ENCODE assay signal across 17 cellular contexts in the genomic region with DNA sequence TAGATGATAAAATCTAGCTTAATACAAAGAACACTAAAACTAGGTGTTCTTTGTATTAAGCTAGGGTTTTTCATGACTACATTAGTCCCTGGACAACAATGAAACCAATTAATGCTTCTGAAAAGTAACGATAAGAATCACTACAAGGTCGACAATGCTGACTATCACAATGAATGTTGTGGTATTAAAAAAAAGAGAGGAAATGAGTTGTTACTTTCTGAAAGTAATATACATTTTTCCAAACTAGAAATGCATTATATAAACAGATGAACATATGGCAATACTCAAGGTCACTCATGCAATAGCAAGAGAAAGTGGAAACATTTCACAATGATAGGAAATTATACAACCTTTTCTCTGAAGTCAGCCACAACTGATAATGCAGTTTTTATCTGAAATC. TPM values are rescaled to one million over a fixed set of nuclear protein-coding genes. Genes with fewer than 3 reads are reported as not detected.
DNase-seq lines count a peak whose midpoint lies in the region; ATAC-seq, FAIRE-seq and TF ChIP-seq lines count a peak whose summit lies in the region.
"Had no signal": no experiment of that assay in that cellular context is flagged by ENCODE, and none has a peak within 500 bp of the region (broad histone marks: within the 10 kb centered on the region; RNA-seq: fewer than 3 reads in every experiment).

No MANE protein-coding gene starts in this region.

- no peak for TF ChIP-seq POLR2A in H1 (IDR thresholded peaks at IDR 0.05; ENCODE audit: control extremely low read depth in 1 of 2, low read depth in 2 of 2, low read length in 2 of 2)
- TF ChIP-seq POLR2A in Peyer's patch (IDR thresholded peaks at IDR 0.05): no peak

- no peaks in the 10 kb centered on the region for H3K79me2 ChIP-seq in H1 (ENCODE audit: control insufficient read depth in 1 of 2, insufficient read depth in 2 of 2, low read length in 2 of 2)

- no peak for TF ChIP-seq EP300 in H1 (IDR thresholded peaks at IDR 0.05; ENCODE audit: borderline replicate concordance in 1 of 2, low read depth in 2 of 2, low read length in 2 of 2)

- no peak overlapping the region for H4K5ac ChIP-seq in H1 (ENCODE audit: insufficient read length, low read depth, low read length)

- POLR2A ChIA-PET in T-cell (lab: Charles Lee) (interaction anchor here in 1 of 2 donors (0.6 kb wide), 1 partner anchor 19 kb away, joined by 4 read pairs; no protein-coding TSS in a partner anchor), H1 (lab: Charles Lee; ENCODE audit: partially characterized antibody) (interaction anchor here (1.6 kb wide), 1 partner anchor 9 kb away, joined by 3 read pairs; no protein-coding TSS in a partner anchor)

- intact Hi-C loops in activated naive CD4-positive, alpha-beta T cell treated with anti-CD3 and anti-CD28 coated beads for 36 hours (cut with micrococcal nuclease): loop anchor here (1.0 to 10.0 kb wide), 10 partner anchors 19 to 448 kb away; partner anchors contain the start of genes DPH5, S1PR1 and SLC30A7

- H2AFZ ChIP-seq in H1 (ENCODE audit: low read length): no peak overlapping the region

- WGBS in H1 (ENCODE audit: extremely low coverage in 1 of 2, insufficient coverage in 1 of 2, insufficient read length in 1 of 2, insufficient replicate concordance in 2 of 2, low coverage in 1 of 2, low lambda C conversion rate in 2 of 2, missing lambda C conversion rate in 1 of 2), 2 experiments: 96% methylated on average over 2 of the region's 2 CpGs; no CpG with 5 or more reads in 1 of the 2 experiments

- peak overlapping the region; percentile 58 for H3K27ac Mint-ChIP-seq in activated naive CD4-positive, alpha-beta T cell treated with anti-CD3 and anti-CD28 coated beads for 36 hours
- H3K27ac Mint-ChIP-seq in T-cell: peak overlapping the region; percentile 46 to 81
- peak overlapping the region; percentile 78 for H3K27ac Mint-ChIP-seq in stimulated activated naive CD8-positive, alpha-beta T cell treated with anti-CD3 and anti-CD28 coated beads, Interleukin-15, Interleukin-2, amounts not matched to agents 100 ng/mL and 50 ng/mL, for 24 hours

- H2BK12ac ChIP-seq in H1 (ENCODE audit: low read depth, low read length): no peak overlapping the region

- no peak overlapping the region for H3K56ac ChIP-seq in H1 (replicated peaks; ENCODE audit: insufficient read length, low read depth, low read length)

- H4K91ac ChIP-seq in H1 (replicated peaks; ENCODE audit: insufficient read length, low read length): no peak overlapping the region

- no peak overlapping the region for H4K8ac ChIP-seq in H1 (ENCODE audit: extremely low read depth, insufficient read depth, low read length)

- H3K4me1 ChIP-seq in H1 (replicated peaks in 1 of 4; ENCODE audit: control insufficient read depth in 3 of 4, insufficient read depth in 4 of 4, low read length in 3 of 4) (peaks cover 0 to 4% (median 0%) of the 10 kb centered on the region in 4 experiments; a peak in 1 of 7 replicates), Peyer's patch (peaks cover 0 to 6% (median 0%) of the 10 kb centered on the region in 4 donors)
- H3K4me1 ChIP-seq: testis had no signal

- peaks cover 47% of the 10 kb centered on the region for H3K36me3 Mint-ChIP-seq in activated naive CD4-positive, alpha-beta T cell treated with anti-CD3 and anti-CD28 coated beads for 36 hours (ENCODE audit: low read depth)
- peaks cover 43% of the 10 kb centered on the region for H3K36me3 Mint-ChIP-seq in T-cell
- peaks cover 62% of the 10 kb centered on the region for H3K36me3 Mint-ChIP-seq in stimulated activated naive CD8-positive, alpha-beta T cell treated with anti-CD3 and anti-CD28 coated beads, Interleukin-15, Interleukin-2, amounts not matched to agents 100 ng/mL and 50 ng/mL, for 24 hours (ENCODE audit: low read depth)

- H3K4me3 ChIP-seq in H1 (ENCODE audit: extremely low read depth in 1 of 4, insufficient read depth in 2 of 4, low read depth in 3 of 4, low read length in 4 of 4) (no peak overlapping the region), Peyer's patch (no peak overlapping the region)
- H3K4me3 ChIP-seq: K562, testis had no signal

- H4K20me1 ChIP-seq in H1 (replicated peaks in 1 of 2; ENCODE audit: control insufficient read depth in 1 of 2, insufficient read depth in 2 of 2, low read length in 2 of 2): no peaks in the 10 kb centered on the region

- CTCF ChIA-PET in activated naive CD4-positive, alpha-beta T cell treated with anti-CD3 and anti-CD28 coated beads for 36 hours (lab: Charles Lee): interaction anchor here (0.7 to 0.8 kb wide), 2 partner anchors 58 to 279 kb away, joined by 3 read pairs; no protein-coding TSS in a partner anchor
- CTCF ChIA-PET in T-cell (lab: Charles Lee): interaction anchor here (0.6 to 0.7 kb wide), 2 partner anchors 63 to 130 kb away, joined by 3 read pairs; no protein-coding TSS in a partner anchor
- CTCF ChIA-PET in H1 (lab: Charles Lee; ENCODE audit: partially characterized antibody): no interaction called here

- no peaks in the 10 kb centered on the region for H3K23me2 ChIP-seq in H1 (ENCODE audit: low read depth, low read length)

- no peak overlapping the region for H3K4ac ChIP-seq in H1 (replicated peaks; ENCODE audit: insufficient read length, low read depth, low read length)

- H3K9me3 Mint-ChIP-seq in activated naive CD4-positive, alpha-beta T cell treated with anti-CD3 and anti-CD28 coated beads for 36 hours: peaks cover 5% of the 10 kb centered on the region
- H3K9me3 Mint-ChIP-seq in T-cell: no peaks in the 10 kb centered on the region
- peaks cover 10% of the 10 kb centered on the region for H3K9me3 Mint-ChIP-seq in stimulated activated naive CD8-positive, alpha-beta T cell treated with anti-CD3 and anti-CD28 coated beads, Interleukin-15, Interleukin-2, amounts not matched to agents 100 ng/mL and 50 ng/mL, for 24 hours
- H3K9me3 Mint-ChIP-seq: CD8-positive, alpha-beta memory T cell had no signal

- peaks cover 50% of the 10 kb centered on the region for H3K4me1 Mint-ChIP-seq in activated naive CD4-positive, alpha-beta T cell treated with anti-CD3 and anti-CD28 coated beads for 36 hours (ENCODE audit: low read depth)
- peaks cover 60 to 74% (median 61%) of the 10 kb centered on the region in 3 donors for H3K4me1 Mint-ChIP-seq in T-cell
- H3K4me1 Mint-ChIP-seq in stimulated activated naive CD8-positive, alpha-beta T cell treated with anti-CD3 and anti-CD28 coated beads, Interleukin-15, Interleukin-2, amounts not matched to agents 100 ng/mL and 50 ng/mL, for 24 hours (ENCODE audit: low read depth): peaks cover 55% of the 10 kb centered on the region

- no peaks in the 10 kb centered on the region for H3K27me3 ChIP-seq in H1 (replicated peaks in 1 of 4; ENCODE audit: control insufficient read depth in 3 of 4, extremely low read depth in 1 of 4, insufficient read depth in 3 of 4, low read length in 3 of 4)
- H3K27me3 ChIP-seq in Peyer's patch: no peaks in the 10 kb centered on the region
- H3K27me3 ChIP-seq: testis had no signal

- H3K27ac ChIP-seq in H1 (ENCODE audit: low read depth, low read length) (no peak overlapping the region), Peyer's patch (no peak overlapping the region)
- H3K27ac ChIP-seq: RWPE1, testis had no signal

- H3K9me3 ChIP-seq in H1 (ENCODE audit: insufficient read depth in 2 of 2, low read depth in 1 of 2, low read length in 1 of 2) (no peaks in the 10 kb centered on the region), Peyer's patch (no peaks in the 10 kb centered on the region)
- H3K9me3 ChIP-seq: testis had no signal

- no peak overlapping the region for H2BK15ac ChIP-seq in H1 (ENCODE audit: low read length)

- no peaks in the 10 kb centered on the region for H3K79me1 ChIP-seq in H1 (ENCODE audit: low read depth, low read length)

- no peak overlapping the region for H3K23ac ChIP-seq in H1 (ENCODE audit: insufficient read length)

- H2AK5ac ChIP-seq in H1 (ENCODE audit: low read depth, low read length): no peak overlapping the region

- no peak overlapping the region for H2BK120ac ChIP-seq in H1 (replicated peaks; ENCODE audit: low read depth, low read length)

- peak; percentile 7 for FAIRE-seq in H1 (lab: Jason Lieb, UNC)
- FAIRE-seq: K562 had no signal

- H3K18ac ChIP-seq in H1 (ENCODE audit: extremely low read depth, low read length): no peak overlapping the region

- H3K4me2 ChIP-seq in H1 (ENCODE audit: insufficient read depth in 1 of 2, low read depth in 2 of 2, low read length in 2 of 2): no peak overlapping the region

- H2BK20ac ChIP-seq in H1 (ENCODE audit: low read length): no peak overlapping the region

- no peak for TF ChIP-seq CTCF in H1 (IDR thresholded peaks at IDR 0.05; ENCODE audit: control extremely low read depth in 1 of 3, insufficient read depth in 1 of 3, low read depth in 1 of 3, low read length in 3 of 3)
- TF ChIP-seq CTCF in Peyer's patch (IDR thresholded peaks at IDR 0.05): no peak

- H3K36me3 ChIP-seq in H1 (ENCODE audit: control insufficient read depth in 2 of 4, insufficient read depth in 4 of 4, low read length in 3 of 4) (peaks cover 0 to 4% (median 0%) of the 10 kb centered on the region in 4 experiments; a peak in 2 of 8 replicates), Peyer's patch (no peaks in the 10 kb centered on the region)

- H3K4me3 Mint-ChIP-seq in activated naive CD4-positive, alpha-beta T cell treated with anti-CD3 and anti-CD28 coated beads for 36 hours: no peak overlapping the region
- H3K4me3 Mint-ChIP-seq in T-cell: no peak overlapping the region
- H3K4me3 Mint-ChIP-seq in stimulated activated naive CD8-positive, alpha-beta T cell treated with anti-CD3 and anti-CD28 coated beads, Interleukin-15, Interleukin-2, amounts not matched to agents 100 ng/mL and 50 ng/mL, for 24 hours: peak overlapping the region; percentile 34
- H3K4me3 Mint-ChIP-seq: activated CD4-positive, alpha-beta T cell treated with anti-CD3 and anti-CD28 coated beads, Interleukin-2, amount 10 ng/mL, durations not matched to agents 7 days and 5 days had no signal

- no peak overlapping the region for H2BK5ac ChIP-seq in H1 (ENCODE audit: low read depth, low read length)

- no peak for TF ChIP-seq RAD21 in H1 (IDR thresholded peaks at IDR 0.05 in 1 of 2, conservative IDR thresholded peaks at IDR 0.05 in 1 of 2; ENCODE audit: low read depth in 2 of 2, low read length in 2 of 2)

- no peaks in the 10 kb centered on the region for H3K27me3 Mint-ChIP-seq in activated naive CD4-positive, alpha-beta T cell treated with anti-CD3 and anti-CD28 coated beads for 36 hours (ENCODE audit: low read depth)
- H3K27me3 Mint-ChIP-seq in T-cell: no peaks in the 10 kb centered on the region
- no peaks in the 10 kb centered on the region for H3K27me3 Mint-ChIP-seq in stimulated activated naive CD8-positive, alpha-beta T cell treated with anti-CD3 and anti-CD28 coated beads, Interleukin-15, Interleukin-2, amounts not matched to agents 100 ng/mL and 50 ng/mL, for 24 hours
- H3K27me3 Mint-ChIP-seq: activated CD4-positive, alpha-beta T cell treated with anti-CD3 and anti-CD28 coated beads, Interleukin-2, amount 10 ng/mL, durations not matched to agents 7 days and 5 days; CD8-positive, alpha-beta memory T cell had no signal

- no peak overlapping the region for H3K9ac ChIP-seq in H1 (replicated peaks in 1 of 4; ENCODE audit: extremely low read depth in 1 of 4, low read depth in 3 of 4, low read length in 3 of 4)

- DNase-seq in activated naive CD4-positive, alpha-beta T cell treated with anti-CD3 and anti-CD28 coated beads for 36 hours: no peak
- no peak for DNase-seq in activated naive CD4-positive, alpha-beta T cell (lab: John Stamatoyannopoulos, UW)
- DNase-seq in T-cell (no peak), H1 (ENCODE audit: low read depth in 1 of 2, low spot score in 2 of 2) (no peak), Peyer's patch (no peak)
- DNase-seq: activated CD4-positive, alpha-beta T cell treated with anti-CD3 and anti-CD28 coated beads, Interleukin-2, amount 10 ng/mL, durations not matched to agents 7 days and 5 days; CD8-positive, alpha-beta memory T cell; DND-41; NCI-H2081; NK-92 treated with Interleukin-12 subunit alpha and Interleukin-12 subunit beta, amount 100 ng/mL, for 24 hours; testis had no signal

- ATAC-seq in T-cell (replicated peaks in 1 of 4) (no peak), GM21381 (IDR thresholded peaks at IDR 0.05; ENCODE audit: unreplicated experiment) (no peak), HG03457 (IDR thresholded peaks at IDR 0.05; ENCODE audit: unreplicated experiment) (no peak)
- ATAC-seq: K562, SK-N-SH treated with all-trans-retinoic acid at 6 μM for 48 hours had no signal

- H3K14ac ChIP-seq in H1 (ENCODE audit: insufficient read length): no peak overlapping the region

RNA-seq across cellular contexts. Expression of gene DPH5, which starts 19.0 kb away (rescaled TPM):
- 10 to 100 TPM; 61.7 to 66.3 TPM for total RNA-seq in activated naive CD4-positive, alpha-beta T cell treated with anti-CD3 and anti-CD28 coated beads for 36 hours
- total RNA-seq in T-cell (10 to 100 TPM; 42.7 to 65.6 (median 45.0) TPM), Peyer's patch (10 to 100 TPM in 2 of 4 donors, 1 to 10 TPM in 2; 3.0 to 26.4 (median 8.5) TPM)
- 67.6 and 67.7 TPM in 2 replicates for total RNA-seq in H1 (2021; fragmentation: NEBNext Ultra II Directional; extraction: Animal tissue kit (Norgen Biotek cat#: 25700))
- polyA plus RNA-seq in H1 (2011; rRNA removed): 56.9 and 106 TPM in 2 replicates
- polyA plus RNA-seq in H1 (2011; cell fraction: cytosol; rRNA removed): 78.3 TPM
- polyA plus RNA-seq in H1 (2011; cell fraction: nucleus; rRNA removed): 23.5 TPM
- 55.0 to 58.8 TPM (median 57.0 TPM) in 4 replicates for polyA plus RNA-seq in H1 (2012, experiment 1 of 2)
- polyA plus RNA-seq in H1 (2012, experiment 2 of 2): 30.4 TPM
- 53.7 TPM for polyA plus RNA-seq in H1 (2013, experiment 1 of 2)
- polyA plus RNA-seq in H1 (2013, experiment 2 of 2): 57.3 TPM
- polyA minus RNA-seq in H1 (2011; rRNA and poly(A)+ RNA removed): 32.4 and 34.5 TPM in 2 replicates
- polyA minus RNA-seq in H1 (2011; cell fraction: cytosol; rRNA and poly(A)+ RNA removed): 21.6 TPM
- polyA minus RNA-seq in H1 (2011; cell fraction: nucleus; rRNA and poly(A)+ RNA removed): 30.7 TPM
